Comparison of ENCODE assay signal across 11 cellular contexts in genomic region chr17:39177256-39177655, GRCh38. TPM values are rescaled to one million over a fixed set of nuclear protein-coding genes. Genes with fewer than 3 reads are reported as not detected.
DNase-seq lines count a peak whose midpoint lies in the region; TF ChIP-seq lines count a peak whose summit lies in the region.
"Had no signal": no experiment of that assay in that cellular context is flagged by ENCODE, and none has a peak within 500 bp of the region (broad histone marks: within the 10 kb centered on the region; RNA-seq: fewer than 3 reads in every experiment).

No MANE protein-coding gene starts in this region.

- CTCF ChIA-PET in GM10248 (lab: Yijun Ruan, JAX) = interaction anchor here (1.7 to 6.0 kb wide), 2 partner anchors 12 to 23 kb away, joined by 5 to 107 read pairs; partner anchors contain the start of gene ARL5C

- no peaks in the 10 kb centered on the region for H3K27me3 ChIP-seq in BE2C

- TF ChIP-seq CTCF in BE2C (IDR thresholded peaks at IDR 0.05; ENCODE audit: low read depth, low read length) (no peak), GM10248 (IDR thresholded peaks at IDR 0.05; ENCODE audit: control extremely low read depth, extremely low read depth, low read depth, missing control alignments) (no peak)

- DNase-seq in BE2C (peak; percentile 74), EH (ENCODE audit: low read depth) (peak; percentile 27), NCI-H226 (peak; percentile 78), iPS-NIHi11 (ENCODE audit: low spot score) (peak; percentile 95), AG08395 (ENCODE audit: low spot score) (no peak), GM10248 (ENCODE audit: extremely low spot score) (no peak), NCI-H2107 (lab: John Stamatoyannopoulos, UW) (no peak)
- DNase-seq: activated CD4-positive, alpha-beta T cell treated with anti-CD3 and anti-CD28 coated beads, Interleukin-2, amount 10 ng/mL, durations not matched to agents 24 days and 14 days; cortex of kidney; HCEC 1CT; NCI-H345 had no signal

- no peaks in the 10 kb centered on the region for H3K4me1 ChIP-seq in BE2C

- no peak overlapping the region for H3K4me3 ChIP-seq in BE2C (ENCODE audit: low read depth, low read length)

- POLR2A ChIA-PET in GM10248 (lab: Yijun Ruan, JAX) = no interaction called here

- H3K36me3 ChIP-seq in BE2C = peaks cover 3% of the 10 kb centered on the region

- no peaks in the 10 kb centered on the region for H3K9me3 ChIP-seq in BE2C

RNA-seq across cellular contexts. Expression of gene ARL5C, which starts 11.3 kb away (rescaled TPM):
- not detected for polyA plus RNA-seq in BE2C (2012; ENCODE audit: insufficient read depth, insufficient read length, low read depth)

RNA-seq across cellular contexts. Expression of gene CACNB1, which starts 20.2 kb away (rescaled TPM):
- 12.3 TPM for polyA plus RNA-seq in BE2C (2012; ENCODE audit: insufficient read depth, insufficient read length, low read depth)

RNA-seq across cellular contexts. Expression of gene RPL19, which starts 22.8 kb away (rescaled TPM):
- 1,744 TPM for polyA plus RNA-seq in BE2C (2012; ENCODE audit: insufficient read depth, insufficient read length, low read depth)

RNA-seq across cellular contexts. Expression of gene PLXDC1, which starts 25.8 kb away (rescaled TPM):
- 1.0 TPM for polyA plus RNA-seq in BE2C (2012; ENCODE audit: insufficient read depth, insufficient read length, low read depth)

RNA-seq across cellular contexts. Expression of gene STAC2, which starts 48.5 kb away (rescaled TPM):
- polyA plus RNA-seq in BE2C (2012; ENCODE audit: insufficient read depth, insufficient read length, low read depth) = 2.6 TPM

Comparison
In these comparisons a context has a peak if more than half of its experiments do, and no peak if none do; other contexts are left out.
1. DNase-seq: peak in BE2C (single experiment), EH (single experiment), NCI-H226 (single experiment) and iPS-NIHi11 (single experiment); none in AG08395 (single experiment), GM10248 (single experiment) and NCI-H2107 (single experiment).